1 cellular context compared by ENCODE assay signal in genomic region chr2:64837925-64838641, GRCh38.
TF ChIP-seq lines count a peak whose summit lies in the region.

No MANE protein-coding gene starts in this region.

TF ChIP-seq in GM23338, 12 proteins besides CTCF, POLR2A, EP300 and RAD21 (continued from another document):
- TF ChIP-seq NANOG (IDR thresholded peaks at IDR 0.05; ENCODE audit: borderline replicate concordance) (no peak), STAT1 (IDR thresholded peaks at IDR 0.05; ENCODE audit: unreplicated experiment) (no peak)
